ENCODE assay signal across 9 cellular contexts in genomic region chr4:6749340-6750171, GRCh38. TPM values are rescaled to one million over a fixed set of nuclear protein-coding genes. Genes with fewer than 3 reads are reported as not detected.
DNase-seq lines count a peak whose midpoint lies in the region; ATAC-seq and TF ChIP-seq lines count a peak whose summit lies in the region.
"Had no signal": no experiment of that assay in that cellular context is flagged by ENCODE, and none has a peak within 500 bp of the region (broad histone marks: within the 10 kb centered on the region; RNA-seq: fewer than 3 reads in every experiment).

No MANE protein-coding gene starts in this region.

- no peak overlapping the region for H2AFZ ChIP-seq in neural progenitor cell (replicated peaks)

- peak overlapping the region; percentile 57 for H3K27ac Mint-ChIP-seq in neural progenitor cell
- no peak overlapping the region for H3K27ac Mint-ChIP-seq in activated CD8-positive, alpha-beta T cell treated with anti-CD3 and anti-CD28 coated beads, Interleukin-2, amount 10 ng/mL, durations not matched to agents 7 days and 5 days

- peaks cover 8% of the 10 kb centered on the region for H3F3A ChIP-seq in neural progenitor cell (ENCODE audit: low read depth)

- H3K4me1 Mint-ChIP-seq in neural progenitor cell, result peaks cover 24% of the 10 kb centered on the region
- H3K4me1 Mint-ChIP-seq in activated CD8-positive, alpha-beta T cell treated with anti-CD3 and anti-CD28 coated beads, Interleukin-2, amount 10 ng/mL, durations not matched to agents 7 days and 5 days (ENCODE audit: low read depth), result peaks cover 15% of the 10 kb centered on the region

- H3K9me3 ChIP-seq in neural progenitor cell (ENCODE audit: low read depth) (no peaks in the 10 kb centered on the region), WERI-Rb-1 (ENCODE audit: severe bottlenecking) (no peaks in the 10 kb centered on the region)

- H3K9ac ChIP-seq in neural progenitor cell, result no peak overlapping the region

- H3K4me1 ChIP-seq in neural progenitor cell, result peaks cover 13% of the 10 kb centered on the region

- H3K27me3 ChIP-seq in neural progenitor cell, result no peaks in the 10 kb centered on the region
- no peaks in the 10 kb centered on the region for H3K27me3 ChIP-seq in WERI-Rb-1 (ENCODE audit: insufficient read depth, low read depth, severe bottlenecking)

- peaks cover 16% of the 10 kb centered on the region for H3K27me3 Mint-ChIP-seq in neural progenitor cell (ENCODE audit: insufficient read depth, low read depth)
- no peaks in the 10 kb centered on the region for H3K27me3 Mint-ChIP-seq in activated CD8-positive, alpha-beta T cell treated with anti-CD3 and anti-CD28 coated beads, Interleukin-2, amount 10 ng/mL, durations not matched to agents 7 days and 5 days (ENCODE audit: low read depth)

- H3K27ac ChIP-seq in neural progenitor cell (no peak overlapping the region), WERI-Rb-1 (no peak overlapping the region)

- H3K36me3 Mint-ChIP-seq in neural progenitor cell, result no peaks in the 10 kb centered on the region
- H3K36me3 Mint-ChIP-seq in activated CD8-positive, alpha-beta T cell treated with anti-CD3 and anti-CD28 coated beads, Interleukin-2, amount 10 ng/mL, durations not matched to agents 7 days and 5 days (ENCODE audit: low read depth), result no peaks in the 10 kb centered on the region

- CTCF ChIA-PET in activated CD8-positive, alpha-beta T cell treated with anti-CD3 and anti-CD28 coated beads, Interleukin-2, amount 10 ng/mL, durations not matched to agents 7 days and 5 days (lab: Charles Lee), result no interaction called here

- no peaks in the 10 kb centered on the region for H3K36me3 ChIP-seq in neural progenitor cell
- no peaks in the 10 kb centered on the region for H3K36me3 ChIP-seq in WERI-Rb-1

- no peak overlapping the region for H3K4me2 ChIP-seq in neural progenitor cell

- H3K9me3 Mint-ChIP-seq in neural progenitor cell, result no peaks in the 10 kb centered on the region
- H3K9me3 Mint-ChIP-seq in activated CD8-positive, alpha-beta T cell treated with anti-CD3 and anti-CD28 coated beads, Interleukin-2, amount 10 ng/mL, durations not matched to agents 7 days and 5 days (ENCODE audit: insufficient read depth), result no peaks in the 10 kb centered on the region

- DNase-seq in AG20443 (ENCODE audit: low spot score), result peak; percentile 90
- DNase-seq in NCI-H510A treated with DMSO at 0.1 percent for 48 hours (lab: John Stamatoyannopoulos, UW), result peak; percentile 10
- DNase-seq in neural progenitor cell (ENCODE audit: low spot score), result no peak
- no peak for DNase-seq in WERI-Rb-1
- DNase-seq in DMS79 (lab: John Stamatoyannopoulos, UW), result no peak
- no peak for DNase-seq in activated CD8-positive, alpha-beta T cell treated with anti-CD3 and anti-CD28 coated beads, Interleukin-2, amount 10 ng/mL, durations not matched to agents 7 days and 5 days
- DNase-seq: NCI-H187 had no signal

- H4K20me1 ChIP-seq in neural progenitor cell (ENCODE audit: low read depth), result no peaks in the 10 kb centered on the region

- ATAC-seq in esophagus mucosa (peak; percentile 89), HG03354 (IDR thresholded peaks at IDR 0.05; ENCODE audit: poor library complexity, severe bottlenecking, unreplicated experiment) (no peak)
- no peak for ATAC-seq in activated CD8-positive, alpha-beta T cell treated with anti-CD3 and anti-CD28 coated beads, Interleukin-2, amount 10 ng/mL, durations not matched to agents 7 days and 5 days

- H3K79me2 ChIP-seq in neural progenitor cell (ENCODE audit: low read depth), result no peaks in the 10 kb centered on the region

- H3K4me3 Mint-ChIP-seq in neural progenitor cell, result no peak overlapping the region
- H3K4me3 Mint-ChIP-seq in activated CD8-positive, alpha-beta T cell treated with anti-CD3 and anti-CD28 coated beads, Interleukin-2, amount 10 ng/mL, durations not matched to agents 7 days and 5 days, result no peak overlapping the region

- POLR2A ChIA-PET in activated CD8-positive, alpha-beta T cell treated with anti-CD3 and anti-CD28 coated beads, Interleukin-2, amount 10 ng/mL, durations not matched to agents 7 days and 5 days (lab: Charles Lee), result interaction anchor here (0.6 kb wide), 1 partner anchor 814 kb away, joined by 3 read pairs; no protein-coding TSS in a partner anchor

- H3K4me3 ChIP-seq in neural progenitor cell, result no peak overlapping the region
- H3K4me3 ChIP-seq in WERI-Rb-1 (ENCODE audit: low read depth, low read length), result no peak overlapping the region

- no peak for TF ChIP-seq CTCF in neural progenitor cell (IDR thresholded peaks at IDR 0.05)
- no peak for TF ChIP-seq CTCF in WERI-Rb-1 (IDR thresholded peaks at IDR 0.05; ENCODE audit: low read depth, low read length)

RNA-seq across cellular contexts. Expression of gene KIAA0232, which starts 33.0 kb away (rescaled TPM):
- total RNA-seq in esophagus mucosa (20.9 TPM), neural progenitor cell (ENCODE audit: low replicate concordance) (42.9 and 52.2 TPM in 2 replicates)
- total RNA-seq in activated CD8-positive, alpha-beta T cell treated with anti-CD3 and anti-CD28 coated beads, Interleukin-2, amount 10 ng/mL, durations not matched to agents 7 days and 5 days, result 10 to 100 TPM; 18.4 to 19.5 TPM

RNA-seq across cellular contexts. Expression of gene BLOC1S4, which starts 33.6 kb away (rescaled TPM):
- total RNA-seq in esophagus mucosa (9.8 TPM), neural progenitor cell (ENCODE audit: low replicate concordance) (10.5 and 24.6 TPM in 2 replicates)
- total RNA-seq in activated CD8-positive, alpha-beta T cell treated with anti-CD3 and anti-CD28 coated beads, Interleukin-2, amount 10 ng/mL, durations not matched to agents 7 days and 5 days, result 10 to 100 TPM; 19.6 to 21.5 TPM

RNA-seq across cellular contexts. Expression of gene MRFAP1L1, which starts 39.9 kb away (rescaled TPM):
- total RNA-seq in esophagus mucosa (28.1 TPM), neural progenitor cell (ENCODE audit: low replicate concordance) (90.6 and 141 TPM in 2 replicates)
- total RNA-seq in activated CD8-positive, alpha-beta T cell treated with anti-CD3 and anti-CD28 coated beads, Interleukin-2, amount 10 ng/mL, durations not matched to agents 7 days and 5 days, result 10 to 100 TPM; 65.5 to 67.4 TPM

RNA-seq across cellular contexts. Expression of gene S100P, which starts 55.9 kb away (rescaled TPM):
- total RNA-seq in esophagus mucosa (1,144 TPM), neural progenitor cell (ENCODE audit: low replicate concordance) (not detected in 2 replicates)
- total RNA-seq in activated CD8-positive, alpha-beta T cell treated with anti-CD3 and anti-CD28 coated beads, Interleukin-2, amount 10 ng/mL, durations not matched to agents 7 days and 5 days, result 1 to 10 TPM; 8.3 to 8.5 TPM

Comparison
In these comparisons a context has a peak if more than half of its experiments do, and no peak if none do; other contexts are left out.
1. DNase-seq: peak in AG20443 (single experiment) and NCI-H510A treated with DMSO at 0.1 percent for 48 hours (single experiment); none in neural progenitor cell (single experiment), WERI-Rb-1 (single experiment), DMS79 (single experiment) and activated CD8-positive, alpha-beta T cell treated with anti-CD3 and anti-CD28 coated beads, Interleukin-2, amount 10 ng/mL, durations not matched to agents 7 days and 5 days (single experiment).